Comparison of ENCODE assay signal across 7 cellular contexts in genomic region chr11:86940122-86940777, GRCh38. TPM values are rescaled to one million over a fixed set of nuclear protein-coding genes. Genes with fewer than 3 reads are reported as not detected.
A peak's percentile ranks its signal among the peaks of the same experiment; 100 is the strongest.
DNase-seq lines count a peak whose midpoint lies in the region; ATAC-seq and TF ChIP-seq lines count a peak whose summit lies in the region.

No MANE protein-coding gene starts in this region.

- no peak for TF ChIP-seq POLR2A in transverse colon (IDR thresholded peaks at IDR 0.05)

- DNase-seq in OCI-M2 (lab: John Stamatoyannopoulos, UW; ENCODE audit: unreplicated experiment) (peak; percentile 22), transverse colon (peak; percentile 26), NCI-H526 (lab: John Stamatoyannopoulos, UW) (no peak), RPMI8226 (no peak)

- no peaks in the 10 kb centered on the region for H3K4me1 ChIP-seq in esophagus (ENCODE audit: control insufficient read depth in 2 of 2, insufficient read depth in 2 of 2, low read length in 1 of 2)
- H3K4me1 ChIP-seq in mucosa of stomach (ENCODE audit: control insufficient read depth, insufficient read depth, low read length) = peaks cover 20% of the 10 kb centered on the region
- peaks cover 13 to 47% (median 22%) of the 10 kb centered on the region in 4 donors for H3K4me1 ChIP-seq in transverse colon

- WGBS in esophagus, 2 donors = 42 to 48% methylated on average over 11 of the region's 11 CpGs
- 56% methylated on average over 6 to 11 of the region's 11 CpGs for WGBS in transverse colon (ENCODE audit: low coverage in 1 of 2), 2 donors

- H3K4me3 ChIP-seq in esophagus (ENCODE audit: low read depth in 1 of 2, low read length in 2 of 2) (no peak overlapping the region), mucosa of stomach (ENCODE audit: low read length) (peak overlapping the region; percentile 10), transverse colon (peak overlapping the region in 1 of 4 donors; percentile 16)

- H3K9ac ChIP-seq in mucosa of stomach (ENCODE audit: low read length) = peak overlapping the region; percentile 54

- H3K27me3 ChIP-seq in esophagus (ENCODE audit: control insufficient read depth in 1 of 2, insufficient read depth in 2 of 2, low read length in 2 of 2) (no peaks in the 10 kb centered on the region), mucosa of stomach (ENCODE audit: control insufficient read depth, insufficient read depth, low read length) (no peaks in the 10 kb centered on the region), transverse colon (no peaks in the 10 kb centered on the region)

- no peak for TF ChIP-seq CTCF in transverse colon (IDR thresholded peaks at IDR 0.05)

- H3K36me3 ChIP-seq in esophagus (ENCODE audit: control insufficient read depth in 2 of 2, insufficient read depth in 2 of 2, low read length in 1 of 2) (no peaks in the 10 kb centered on the region), mucosa of stomach (ENCODE audit: control insufficient read depth, insufficient read depth, low read length) (no peaks in the 10 kb centered on the region), transverse colon (no peaks in the 10 kb centered on the region)

- ATAC-seq in GM18517 (IDR thresholded peaks at IDR 0.05; ENCODE audit: unreplicated experiment) = no peak

- intact Hi-C loops in transverse colon (cut with DNase I; ENCODE audit: low total_unique reads) = loop anchor here (5.0 kb wide), 1 partner anchor 97 kb away; the partner anchor contains the start of gene TMEM135

- H3K27ac ChIP-seq in esophagus (ENCODE audit: low read depth in 2 of 2, low read length in 1 of 2) = peak overlapping the region; percentile 62 to 73
- peak overlapping the region; percentile 60 to 81 (median 72) for H3K27ac ChIP-seq in transverse colon

- H3K9me3 ChIP-seq in esophagus (ENCODE audit: control insufficient read depth in 2 of 2, insufficient read depth in 1 of 2, low read depth in 1 of 2, low read length in 1 of 2) (no peaks in the 10 kb centered on the region), mucosa of stomach (ENCODE audit: control insufficient read depth, low read length) (no peaks in the 10 kb centered on the region), transverse colon (no peaks in the 10 kb centered on the region)

- no peak for TF ChIP-seq EP300 in transverse colon (IDR thresholded peaks at IDR 0.05; ENCODE audit: low read depth)

- in situ Hi-C loops in transverse colon (cut with MboI; ENCODE audit: low pct_ligation_motif_present in 1 of 4, low pct_unique_long_range_greater_than_20kb in 1 of 4, low sequenced_read_pairs in 3 of 4) = loop anchor here (10.0 to 25.0 kb wide), 5 partner anchors 335 to 472 kb away; no protein-coding TSS in a partner anchor

RNA-seq across cellular contexts. Expression of gene FZD4, which starts 14.9 kb away (rescaled TPM):
- polyA plus RNA-seq in esophagus = 1 to 10 TPM; 1.4 to 2.0 TPM
- 10 to 100 TPM in 3 of 4 donors, 1 to 10 TPM in 1; 9.1 to 27.1 (median 18.1) TPM for total RNA-seq in transverse colon

Comparison
In these comparisons a context has a peak if more than half of its experiments do, and no peak if none do; other contexts are left out.
1. DNase-seq: peak in OCI-M2 (single experiment) and transverse colon (single experiment); none in NCI-H526 (0 of 2) and RPMI8226 (single experiment).